ENCODE assay signal across 8 cellular contexts in genomic region chr13:114078501-114079451, GRCh38. TPM values are rescaled to one million over a fixed set of nuclear protein-coding genes. Genes with fewer than 3 reads are reported as not detected.
DNase-seq lines count a peak whose midpoint lies in the region; ATAC-seq and TF ChIP-seq lines count a peak whose summit lies in the region.

No MANE protein-coding gene starts in this region.

- no peaks in the 10 kb centered on the region for H3K9me3 ChIP-seq in HCT116 (ENCODE audit: control insufficient read depth in 1 of 2, insufficient read depth in 1 of 2, low read depth in 1 of 2, low read length in 2 of 2)
- no peaks in the 10 kb centered on the region for H3K9me3 ChIP-seq in smooth muscle cell (replicated peaks; ENCODE audit: low read depth)

- H3K36me3 ChIP-seq in HCT116 (ENCODE audit: control insufficient read depth in 1 of 2, insufficient read depth in 2 of 2, low read length in 2 of 2): no peaks in the 10 kb centered on the region
- no peaks in the 10 kb centered on the region for H3K36me3 ChIP-seq in smooth muscle cell (ENCODE audit: low read depth)

- TF ChIP-seq POLR2A in HCT116 (IDR thresholded peaks at IDR 0.05; ENCODE audit: borderline replicate concordance, extremely low read depth, insufficient read depth, insufficient read length): no peak

- peaks cover 5 to 10% of the 10 kb centered on the region in 2 donors for H3K36me3 Mint-ChIP-seq in activated naive CD4-positive, alpha-beta T cell treated with anti-CD3 and anti-CD28 coated beads, Interleukin-2, amount 50 U/mL, for 72 hours

- H3K27me3 ChIP-seq in HCT116 (ENCODE audit: insufficient read depth, low read length) (no peaks in the 10 kb centered on the region), smooth muscle cell (ENCODE audit: low read depth) (no peaks in the 10 kb centered on the region)

- peak; percentile 64 for ATAC-seq in HCT116
- ATAC-seq in activated naive CD4-positive, alpha-beta T cell treated with anti-CD3 and anti-CD28 coated beads, Interleukin-2, amount 50 U/mL, for 72 hours: peak; percentile 33 to 49
- peak; percentile 68 to 94 for ATAC-seq in left cardiac atrium
- no peak for ATAC-seq in HG02852 (IDR thresholded peaks at IDR 0.05; ENCODE audit: unreplicated experiment)
- no peak for ATAC-seq in GM18519 (IDR thresholded peaks at IDR 0.05; ENCODE audit: low FRiP score, unreplicated experiment)

- H3K4me2 ChIP-seq in HCT116 (ENCODE audit: low read length): peak overlapping the region; percentile 39
- peak overlapping the region; percentile 29 for H3K4me2 ChIP-seq in smooth muscle cell

- H3K79me2 ChIP-seq in HCT116 (ENCODE audit: insufficient read depth, low read length) (peaks cover 39% of the 10 kb centered on the region), smooth muscle cell (ENCODE audit: low read depth) (peaks cover 67% of the 10 kb centered on the region)

- intact Hi-C loops in HCT116 (cut with micrococcal nuclease): no loop called here
- intact Hi-C loops in left cardiac atrium (cut with DNase I): no loop called here

- no peak overlapping the region for H3K4me3 ChIP-seq in HCT116 (replicated peaks in 1 of 2; ENCODE audit: low read depth in 1 of 2, low read length in 2 of 2)
- H3K4me3 ChIP-seq in smooth muscle cell: no peak overlapping the region

- DNase-seq in HCT116 (ENCODE audit: low read depth, low spot score) (no peak), left cardiac atrium (peak; percentile 73), smooth muscle cell (lab: John Stamatoyannopoulos, UW; ENCODE audit: unreplicated experiment) (no peak), GM10266 (ENCODE audit: extremely low spot score) (no peak), Kasumi-1 (lab: John Stamatoyannopoulos, UW) (no peak)
- no peak for DNase-seq in activated naive CD4-positive, alpha-beta T cell treated with anti-CD3 and anti-CD28 coated beads, Interleukin-2, amount 50 U/mL, for 72 hours (ENCODE audit: low spot score in 2 of 2)

- H3K4me1 ChIP-seq in HCT116 (ENCODE audit: control insufficient read depth in 1 of 2, insufficient read depth in 2 of 2, low read length in 2 of 2) (peaks cover 13 to 18% of the 10 kb centered on the region in 2 experiments; a peak in 3 of 4 replicates), smooth muscle cell (ENCODE audit: low read depth) (peaks cover 15% of the 10 kb centered on the region)

- no peak for TF ChIP-seq RAD21 in HCT116 (IDR thresholded peaks at IDR 0.05; ENCODE audit: low read depth)

- H3K9me2 ChIP-seq in HCT116 (ENCODE audit: insufficient read depth): no peaks in the 10 kb centered on the region

- peak overlapping the region; percentile 22; the same call in 1 of the 2 replicates for H3K27ac ChIP-seq in HCT116 (ENCODE audit: low read depth, low read length)
- H3K27ac ChIP-seq in smooth muscle cell (ENCODE audit: low read depth): peak overlapping the region; percentile 71

- CTCF ChIA-PET in HCT116 (lab: Charles Lee): no interaction called here

- no TSS peak for BruUV-seq in HCT116 (replicated peaks; lab: Mats Ljungman, UMichigan)

- H3K9ac ChIP-seq in HCT116 (ENCODE audit: low read length): no peak overlapping the region
- H3K9ac ChIP-seq in smooth muscle cell (ENCODE audit: low read depth): peak overlapping the region; percentile 15

- POLR2A ChIA-PET in HCT116 (lab: Charles Lee): no interaction called here

- H2AFZ ChIP-seq in HCT116 (ENCODE audit: low read depth, low read length, poor library complexity, severe bottlenecking) (no peak overlapping the region), smooth muscle cell (ENCODE audit: low read depth) (no peak overlapping the region)

- H3K9me3 Mint-ChIP-seq in activated naive CD4-positive, alpha-beta T cell treated with anti-CD3 and anti-CD28 coated beads, Interleukin-2, amount 50 U/mL, for 72 hours: no peaks in the 10 kb centered on the region

- 61% methylated on average over 38 of the region's 38 CpGs for WGBS in smooth muscle cell (ENCODE audit: low lambda C conversion rate)

- H3K27ac Mint-ChIP-seq in activated naive CD4-positive, alpha-beta T cell treated with anti-CD3 and anti-CD28 coated beads, Interleukin-2, amount 50 U/mL, for 72 hours: peak overlapping the region; percentile 42 to 85

- RAD21 ChIA-PET in HCT116 (lab: Charles Lee; ENCODE audit: low non-redundant PET in 1 of 2, low total read pairs in 2 of 2, uncharacterized antibody in 2 of 2, unreplicated experiment in 2 of 2): no interaction called here

- TF ChIP-seq CTCF in HCT116 (IDR thresholded peaks at IDR 0.05 in 2 of 3, conservative IDR thresholded peaks at IDR 0.05 in 1 of 3; ENCODE audit: borderline replicate concordance in 1 of 3, insufficient read depth in 1 of 3, low read depth in 2 of 3, low read length in 2 of 3) (no peak), smooth muscle cell (IDR thresholded peaks at IDR 0.05; ENCODE audit: borderline replicate concordance, insufficient read depth, poor library complexity, severe bottlenecking) (no peak), GM10266 (IDR thresholded peaks at IDR 0.05; ENCODE audit: control insufficient read depth, insufficient read depth, low read depth, missing control alignments) (no peak)

- no peaks in the 10 kb centered on the region for H3F3A ChIP-seq in smooth muscle cell (ENCODE audit: low read depth)

- H4K20me1 ChIP-seq in HCT116 (ENCODE audit: insufficient read depth) (no peaks in the 10 kb centered on the region), smooth muscle cell (ENCODE audit: low read depth) (peaks cover 95% of the 10 kb centered on the region)

TF ChIP-seq in HCT116, 20 proteins besides CTCF, POLR2A, EP300 and RAD21:
- TF ChIP-seq ZNF274 (IDR thresholded peaks at IDR 0.05; ENCODE audit: low read depth, low read length) (no peak), EGR1 (IDR thresholded peaks at IDR 0.05; ENCODE audit: low read depth) (peak; percentile 33; the same call in 1 of the 2 replicates), SP1 (IDR thresholded peaks at IDR 0.05; ENCODE audit: low read depth) (peak; percentile 28)

RNA-seq across cellular contexts. Expression of gene RASA3, which starts 53.6 kb away (rescaled TPM):
- total RNA-seq in HCT116 (2021; ENCODE audit: unreplicated experiment) (18.6 TPM), left cardiac atrium (10 to 100 TPM; 19.9 to 20.1 TPM), smooth muscle cell (21.3 and 23.4 TPM in 2 replicates)
- 14.8 and 15.2 TPM in 2 replicates for polyA plus RNA-seq in HCT116 (2012)
- 10 to 100 TPM; 39.4 to 44.1 TPM for total RNA-seq in activated naive CD4-positive, alpha-beta T cell treated with anti-CD3 and anti-CD28 coated beads, Interleukin-2, amount 50 U/mL, for 72 hours
- polyA plus RNA-seq in smooth muscle cell: 24.4 and 26.8 TPM in 2 replicates

Comparison
In these comparisons a context has a peak if more than half of its experiments do, and no peak if none do; other contexts are left out.
1. ATAC-seq: peak in HCT116 (single experiment), activated naive CD4-positive, alpha-beta T cell treated with anti-CD3 and anti-CD28 coated beads, Interleukin-2, amount 50 U/mL, for 72 hours (2 of 2) and left cardiac atrium (2 of 2); none in HG02852 (single experiment) and GM18519 (single experiment).